8 cellular contexts compared by ENCODE assay signal in the genomic region with DNA sequence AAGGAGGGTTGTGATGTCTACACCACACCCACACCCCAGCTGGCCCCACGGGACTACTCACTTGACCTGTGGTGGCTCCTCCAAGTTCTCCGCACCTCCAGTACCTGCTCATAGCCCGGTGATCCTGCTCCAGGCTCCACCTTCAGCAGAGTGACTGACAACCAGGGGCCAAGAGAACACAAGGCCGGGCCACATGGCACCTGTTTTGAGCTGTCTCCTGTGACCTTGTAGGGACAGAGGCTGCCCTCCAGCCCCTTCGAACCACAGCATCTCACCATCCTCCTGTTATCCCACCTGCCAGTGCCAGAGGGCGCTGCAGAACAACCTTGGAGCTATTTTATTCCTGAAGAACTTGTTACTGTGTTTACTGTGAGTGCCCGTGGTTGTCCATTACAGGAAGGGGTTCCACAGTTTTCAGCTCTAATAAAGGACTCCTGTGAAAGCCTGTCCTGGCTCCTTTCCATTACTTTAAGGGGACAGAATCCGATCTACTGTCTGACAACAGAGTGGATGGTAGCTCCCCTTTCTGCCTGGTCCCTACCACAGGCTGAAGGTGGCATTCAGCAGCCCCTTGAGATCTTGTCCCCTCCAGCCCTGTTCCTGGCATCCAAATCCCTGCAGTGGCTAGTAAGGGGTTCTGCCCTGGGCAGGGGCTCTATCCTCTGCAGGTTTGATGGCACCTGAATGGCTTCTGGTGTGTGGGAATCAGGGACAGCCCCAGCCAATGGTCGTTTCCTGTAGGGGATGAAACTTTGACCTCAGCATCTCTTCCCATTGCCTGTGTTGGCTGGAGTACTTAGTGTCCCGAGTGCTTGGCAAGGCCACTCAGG. TPM values are rescaled to one million over a fixed set of nuclear protein-coding genes. Genes with fewer than 3 reads are reported as not detected.
DNase-seq lines count a peak whose midpoint lies in the region; ATAC-seq, FAIRE-seq and TF ChIP-seq lines count a peak whose summit lies in the region.

No MANE protein-coding gene starts in this region.

- TF ChIP-seq EP300 in HepG2 (IDR thresholded peaks at IDR 0.05; ENCODE audit: low read depth in 2 of 2, low read length in 2 of 2), result no peak
- no peak for TF ChIP-seq EP300 in HepG2 (CRISPR knock-in tag; IDR thresholded peaks at IDR 0.05; ENCODE audit: borderline replicate concordance)

- no TSS peak for BruUV-seq in HepG2 (replicated peaks; lab: Mats Ljungman, UMichigan)

- no peak overlapping the region for H3K4me2 ChIP-seq in HepG2 (ENCODE audit: low read depth, low read length)

- H3K27ac ChIP-seq in Peyer's patch, result no peak overlapping the region
- H3K27ac ChIP-seq in coronary artery, result no peak overlapping the region
- no peak overlapping the region for H3K27ac ChIP-seq in HepG2 (ENCODE audit: extremely low read length, insufficient read depth, low read length)
- H3K27ac ChIP-seq in thyroid gland, result no peak overlapping the region

- H3K4me3 ChIP-seq in Peyer's patch (no peak overlapping the region), coronary artery (no peak overlapping the region), HepG2 (replicated peaks in 1 of 3; ENCODE audit: insufficient read depth in 1 of 3, low read depth in 2 of 3, low read length in 3 of 3) (no peak overlapping the region), thyroid gland (replicated peaks in 1 of 3) (no peak overlapping the region)

- H3K79me2 ChIP-seq in HepG2 (ENCODE audit: insufficient read depth, low read length), result no peaks in the 10 kb centered on the region

- 4% methylated on average over 6 of the region's 10 CpGs for WGBS in HepG2 (ENCODE audit: low lambda C conversion rate)
- WGBS in thyroid gland, 2 donors, result 15 to 23% methylated on average over 6 to 10 of the region's 10 CpGs

- H3K36me3 ChIP-seq in Peyer's patch (no peaks in the 10 kb centered on the region), HepG2 (replicated peaks in 1 of 2; ENCODE audit: control insufficient read depth in 1 of 2, insufficient read depth in 2 of 2, low read length in 2 of 2) (no peaks in the 10 kb centered on the region), thyroid gland (no peaks in the 10 kb centered on the region)

- no peak overlapping the region for H2AFZ ChIP-seq in HepG2 (ENCODE audit: low read length)

- TF ChIP-seq CTCF in Peyer's patch (IDR thresholded peaks at IDR 0.05) (peak in 4 of 6 experiments; percentile 49 to 74 (median 68)), coronary artery (IDR thresholded peaks at IDR 0.05) (peak; percentile 16), HepG2 (CRISPR knock-in tag; IDR thresholded peaks at IDR 0.05) (peak; percentile 77), thyroid gland (IDR thresholded peaks at IDR 0.05) (peak; percentile 21 to 64 (median 55))

- in situ Hi-C loops in HepG2 (cut with HindIII; ENCODE audit: extremely low pct_ligation_motif_present, low pct_unique_long_range_greater_than_20kb), result loop anchor here (5.0 to 25.0 kb wide), 2 partner anchors 53 to 913 kb away; no protein-coding TSS in a partner anchor

- no peak overlapping the region for H3K9ac ChIP-seq in HepG2 (ENCODE audit: insufficient read depth, low read depth, low read length)

- H4K20me1 ChIP-seq in HepG2 (ENCODE audit: insufficient read depth, low read length), result no peaks in the 10 kb centered on the region

- peak; percentile 40 for FAIRE-seq in HepG2 (lab: Jason Lieb, UNC)

- H3K4me1 ChIP-seq in Peyer's patch (no peaks in the 10 kb centered on the region), HepG2 (ENCODE audit: insufficient read depth, low read length) (no peaks in the 10 kb centered on the region), thyroid gland (no peaks in the 10 kb centered on the region)

- no peak for TF ChIP-seq RAD21 in HepG2 (CRISPR knock-in tag; IDR thresholded peaks at IDR 0.05)

- POLR2A ChIA-PET in HEK293T (lab: Yijun Ruan, JAX), result interaction anchor here (1.0 kb wide), 1 partner anchor 57 kb away, joined by 3 read pairs; no protein-coding TSS in a partner anchor
- POLR2A ChIA-PET in HepG2 (lab: Yijun Ruan, JAX), result no interaction called here

- H3K27me3 ChIP-seq in Peyer's patch (no peaks in the 10 kb centered on the region), HepG2 (ENCODE audit: control insufficient read depth in 1 of 2, insufficient read depth in 2 of 2, low read length in 2 of 2) (peaks cover 4 to 10% of the 10 kb centered on the region in 2 experiments; a peak in 3 of 5 replicates), thyroid gland (no peaks in the 10 kb centered on the region)

- CTCF ChIA-PET in HEK293T (lab: Yijun Ruan, JAX) (interaction anchor here (0.6 to 1.7 kb wide), 8 partner anchors 9 to 453 kb away, joined by 3 to 6 read pairs (median 4); no protein-coding TSS in a partner anchor), HepG2 (lab: Yijun Ruan, JAX; ENCODE audit: low intra/inter-chr PET ratio, low total read pairs) (interaction anchor here (2.8 kb wide), 1 partner anchor 55 kb away, joined by 20 read pairs; no protein-coding TSS in a partner anchor)

- ATAC-seq in HepG2 (peak; percentile 82), GM21423 (IDR thresholded peaks at IDR 0.05; ENCODE audit: unreplicated experiment) (no peak), HG03196 (IDR thresholded peaks at IDR 0.05; ENCODE audit: unreplicated experiment) (no peak)

- TF ChIP-seq POLR2A in Peyer's patch (IDR thresholded peaks at IDR 0.05) (no peak), HepG2 (IDR thresholded peaks at IDR 0.05; ENCODE audit: insufficient read depth in 1 of 2, low read depth in 2 of 2, low read length in 2 of 2) (no peak), thyroid gland (IDR thresholded peaks at IDR 0.05) (no peak)

- intact Hi-C loops in HepG2 (cut with micrococcal nuclease; ENCODE audit: unreplicated experiment) (loop anchor here (1.0 kb wide), 1 partner anchor 55 kb away; no protein-coding TSS in a partner anchor), thyroid gland (cut with DNase I) (loop anchor here (10.0 kb wide), 1 partner anchor 56 kb away; no protein-coding TSS in a partner anchor)

- DNase-seq in DMS79 (lab: John Stamatoyannopoulos, UW) (peak; percentile 27), HEK293T (ENCODE audit: extremely low spot score) (peak; percentile 75), Peyer's patch (peak in 2 of 3 donors; percentile 71 to 72), coronary artery (ENCODE audit: low spot score) (peak; percentile 57), HepG2 (ENCODE audit: low spot score) (peak; percentile 49), thyroid gland (peak; percentile 45 to 50)

- H3K9me3 ChIP-seq in Peyer's patch (no peaks in the 10 kb centered on the region), HepG2 (ENCODE audit: low read length) (no peaks in the 10 kb centered on the region), thyroid gland (no peaks in the 10 kb centered on the region)

TF ChIP-seq in HEK293T, 16 proteins besides CTCF, POLR2A, EP300 and RAD21:
- TF ChIP-seq SUZ12 (IDR thresholded peaks at IDR 0.05) (no peak), ELF4 (IDR thresholded peaks at IDR 0.05) (no peak), L3MBTL2 (conservative IDR thresholded peaks at IDR 0.05) (no peak), ZNF384 (IDR thresholded peaks at IDR 0.05) (no peak)
TF ChIP-seq in HEK293T: peak in this region for 0.

TF ChIP-seq in HepG2, 621 proteins besides CTCF, POLR2A, EP300 and RAD21 (continues in another document):
- TF ChIP-seq ZNF326 (CRISPR knock-in tag; IDR thresholded peaks at IDR 0.05; ENCODE audit: borderline replicate concordance) (no peak), SMC3 (IDR thresholded peaks at IDR 0.05; ENCODE audit: low read length) (peak; percentile 85), XRCC5 (optimal IDR thresholded peaks at IDR 0.05; ENCODE audit: low read length) (peak; percentile 34)
- TF ChIP-seq, protein P1, sequence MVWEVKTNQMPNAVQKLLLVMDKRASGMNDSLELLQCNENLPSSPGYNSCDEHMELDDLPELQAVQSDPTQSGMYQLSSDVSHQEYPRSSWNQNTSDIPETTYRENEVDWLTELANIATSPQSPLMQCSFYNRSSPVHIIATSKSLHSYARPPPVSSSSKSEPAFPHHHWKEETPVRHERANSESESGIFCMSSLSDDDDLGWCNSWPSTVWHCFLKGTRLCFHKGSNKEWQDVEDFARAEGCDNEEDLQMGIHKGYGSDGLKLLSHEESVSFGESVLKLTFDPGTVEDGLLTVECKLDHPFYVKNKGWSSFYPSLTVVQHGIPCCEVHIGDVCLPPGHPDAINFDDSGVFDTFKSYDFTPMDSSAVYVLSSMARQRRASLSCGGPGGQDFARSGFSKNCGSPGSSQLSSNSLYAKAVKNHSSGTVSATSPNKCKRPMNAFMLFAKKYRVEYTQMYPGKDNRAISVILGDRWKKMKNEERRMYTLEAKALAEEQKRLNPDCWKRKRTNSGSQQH (CRISPR knock-in tag; IDR thresholded peaks at IDR 0.05; ENCODE audit: low read depth), result no peak

RNA-seq across cellular contexts. Expression of a gene that starts 50.8 kb away (rescaled TPM):
- not detected for total RNA-seq in Peyer's patch
- total RNA-seq in HepG2 (2016; rRNA removed; fragmentation: Illumina TruSeq; extraction: Trizol), result not detected in 2 replicates
- not detected in 2 replicates for total RNA-seq in HepG2 (2016; cell fraction: cytosol; rRNA removed; fragmentation: Illumina TruSeq; extraction: Trizol; ENCODE audit: low read depth)
- not detected in 2 replicates for total RNA-seq in HepG2 (2016; cell fraction: insoluble cytoplasmic fraction; rRNA removed; fragmentation: Illumina TruSeq; extraction: Trizol)
- total RNA-seq in HepG2 (2016; cell fraction: membrane; rRNA removed; fragmentation: Illumina TruSeq; extraction: Trizol), result not detected in 2 replicates
- total RNA-seq in HepG2 (2016; cell fraction: nucleus; rRNA removed; fragmentation: Illumina TruSeq; extraction: Trizol), result not detected in 2 replicates
- not detected in 2 replicates for polyA plus RNA-seq in HepG2 (2011; rRNA removed)
- not detected in 2 replicates for polyA plus RNA-seq in HepG2 (2011; cell fraction: cytosol; rRNA removed)
- polyA plus RNA-seq in HepG2 (2011; cell fraction: nucleus; rRNA removed), result not detected in 2 replicates
- not detected in 2 replicates for polyA plus RNA-seq in HepG2 (2012)
- polyA plus RNA-seq in HepG2 (2016; cell fraction: cytosol; fragmentation: Illumina TruSeq; extraction: Trizol; ENCODE audit: low read depth), result not detected in 2 replicates
- not detected in 2 replicates for polyA plus RNA-seq in HepG2 (2016; cell fraction: insoluble cytoplasmic fraction; fragmentation: Illumina TruSeq; extraction: Trizol; ENCODE audit: low read depth)
- not detected in 2 replicates for polyA plus RNA-seq in HepG2 (2016; cell fraction: membrane; fragmentation: Illumina TruSeq; extraction: Trizol; ENCODE audit: low read depth)
- polyA plus RNA-seq in HepG2 (2016; cell fraction: nucleus; fragmentation: Illumina TruSeq; extraction: Trizol; ENCODE audit: insufficient read depth, low read depth), result not detected in 2 replicates
- polyA minus RNA-seq in HepG2 (2011; rRNA and poly(A)+ RNA removed; ENCODE audit: low replicate concordance), result not detected in 2 replicates
- polyA minus RNA-seq in HepG2 (2011; cell fraction: cytosol; rRNA and poly(A)+ RNA removed), result not detected in 2 replicates
- not detected in 2 replicates for polyA minus RNA-seq in HepG2 (2011; cell fraction: nucleus; rRNA and poly(A)+ RNA removed)
- not detected for total RNA-seq in thyroid gland

Comparison
In these comparisons a context has a peak if more than half of its experiments do, and no peak if none do; other contexts are left out.
1. CTCF ChIP-seq: peak in every context shown above with its lines; median percentile 77 in HepG2; 68 in Peyer's patch; 55 in thyroid gland; 16 in coronary artery.